ENCODE assay signal across 21 cellular contexts in genomic region chr22:47221840-47222615, GRCh38.
DNase-seq lines count a peak whose midpoint lies in the region; ATAC-seq and TF ChIP-seq lines count a peak whose summit lies in the region.
"Had no signal": no experiment of that assay in that cellular context is flagged by ENCODE, and none has a peak within 500 bp of the region (broad histone marks: within the 10 kb centered on the region; RNA-seq: fewer than 3 reads in every experiment).

No MANE protein-coding gene starts in this region.

- no peak for TF ChIP-seq POLR2A in heart left ventricle (IDR thresholded peaks at IDR 0.05)
- no peak for TF ChIP-seq POLR2A in vagina (IDR thresholded peaks at IDR 0.05)

- no peak for ATAC-seq in heart left ventricle
- ATAC-seq in GM21786 (IDR thresholded peaks at IDR 0.05; ENCODE audit: unreplicated experiment): no peak
- ATAC-seq: natural killer cell treated with Interleukin-12 subunit alpha and Interleukin-12 subunit beta and Interleukin-15 and Interleukin-18, amount 100 ng/mL, for 72 hours; stimulated activated effector memory CD8-positive, alpha-beta T cell treated with anti-CD3 and anti-CD28 coated beads, Interleukin-12 subunit alpha, Interleukin-12 subunit beta, amount 100 ng/mL, for 72 hours had no signal

- no peak overlapping the region for H3K27ac ChIP-seq in right atrium auricular region
- H3K27ac ChIP-seq in heart left ventricle: no peak overlapping the region
- H3K27ac ChIP-seq in vagina: no peak overlapping the region
- H3K27ac ChIP-seq: BLaER1 treated with 17β-estradiol and CSF1 and Interleukin-3, amounts not matched to agents 10 nM and 100 nM; colonic mucosa; prostate gland; skin epidermis; uterus had no signal

- 81 to 86% (median 83%) methylated on average over 20 of the region's 20 CpGs for WGBS in heart left ventricle, 4 donors

- H3K27me3 ChIP-seq in right atrium auricular region (no peaks in the 10 kb centered on the region), heart left ventricle (peaks cover 0 to 10% (median 0%) of the 10 kb centered on the region in 9 donors), vagina (no peaks in the 10 kb centered on the region), H7 (ENCODE audit: control insufficient read depth, insufficient read depth, low read length) (no peaks in the 10 kb centered on the region)
- H3K27me3 ChIP-seq: BLaER1 treated with 17β-estradiol and CSF1 and Interleukin-3, amounts not matched to agents 10 nM and 100 nM; colonic mucosa; uterus had no signal

- no peak overlapping the region for H3K4me3 ChIP-seq in right atrium auricular region
- no peak overlapping the region for H3K4me3 ChIP-seq in heart left ventricle
- no peak overlapping the region for H3K4me3 ChIP-seq in vagina
- H3K4me3 ChIP-seq in H7 (ENCODE audit: insufficient read depth, low read depth, low read length): no peak overlapping the region
- H3K4me3 ChIP-seq: BLaER1 treated with 17β-estradiol and CSF1 and Interleukin-3, amounts not matched to agents 10 nM and 100 nM; colonic mucosa; prostate gland; skin epidermis; uterus had no signal

- H3K4me1 ChIP-seq in right atrium auricular region (no peaks in the 10 kb centered on the region), heart left ventricle (no peaks in the 10 kb centered on the region), vagina (no peaks in the 10 kb centered on the region)
- H3K4me1 ChIP-seq: colonic mucosa, prostate gland, uterus had no signal

- H3K36me3 ChIP-seq in right atrium auricular region: no peaks in the 10 kb centered on the region
- no peaks in the 10 kb centered on the region for H3K36me3 ChIP-seq in heart left ventricle
- no peaks in the 10 kb centered on the region for H3K36me3 ChIP-seq in vagina
- H3K36me3 ChIP-seq in H7 (replicated peaks; ENCODE audit: control insufficient read depth, insufficient read depth, low read length): no peaks in the 10 kb centered on the region
- H3K36me3 ChIP-seq: BLaER1 treated with 17β-estradiol and CSF1 and Interleukin-3, amounts not matched to agents 10 nM and 100 nM; colonic mucosa; prostate gland; uterus had no signal

- H3K9me3 ChIP-seq in right atrium auricular region (peaks cover 0 to 8% of the 10 kb centered on the region in 2 donors), heart left ventricle (peaks cover 0 to 6% (median 0%) of the 10 kb centered on the region in 12 donors), vagina (no peaks in the 10 kb centered on the region)
- H3K9me3 ChIP-seq: BLaER1 treated with 17β-estradiol and CSF1 and Interleukin-3, amounts not matched to agents 10 nM and 100 nM; colonic mucosa; prostate gland; uterus had no signal

- no peak for TF ChIP-seq CTCF in right atrium auricular region (IDR thresholded peaks at IDR 0.05)
- no peak for TF ChIP-seq CTCF in heart left ventricle (IDR thresholded peaks at IDR 0.05)
- TF ChIP-seq CTCF in vagina (IDR thresholded peaks at IDR 0.05): no peak

- peak; percentile 40 for DNase-seq in right atrium auricular region (ENCODE audit: low spot score)
- DNase-seq in heart left ventricle: no peak
- peak; percentile 94 for DNase-seq in NCI-H69 (lab: John Stamatoyannopoulos, UW)
- DNase-seq in medulla oblongata (ENCODE audit: extremely low spot score): peak; percentile 50
- DNase-seq in vagina (ENCODE audit: extremely low spot score in 2 of 2): peak; percentile 37 to 52
- no peak for DNase-seq in H7
- no peak for DNase-seq in activated gamma-delta T cell treated with Interleukin-2 at 50 U/mL for 16 hours
- DNase-seq: activated CD4-positive, alpha-beta T cell treated with anti-CD3 and anti-CD28 coated beads, Interleukin-2, amount 10 ng/mL, durations not matched to agents 7 days and 5 days; activated naive CD4-positive, alpha-beta T cell; colonic mucosa; endodermal cell; NCI-H1436 treated with DMSO at 0.1 percent for 48 hours; NCI-H510A treated with DMSO at 0.1 percent for 48 hours; stimulated activated CD4-positive, alpha-beta T cell treated with anti-CD3 and anti-CD28 coated beads, Interleukin-2, amount 100 ng/mL, for 24 hours; uterus had no signal

- intact Hi-C loops in heart left ventricle (cut with DNase I): no loop called here
- intact Hi-C loops in vagina (cut with DNase I): no loop called here

Comparison
In these comparisons a context has a peak if more than half of its experiments do, and no peak if none do; other contexts are left out.
1. DNase-seq: peak in right atrium auricular region (single experiment), NCI-H69 (single experiment), medulla oblongata (single experiment) and vagina (2 of 2); none in heart left ventricle (0 of 5), H7 (single experiment) and activated gamma-delta T cell treated with Interleukin-2 at 50 U/mL for 16 hours (single experiment).